ENCODE assay signal across 8 cellular contexts in the genomic region with DNA sequence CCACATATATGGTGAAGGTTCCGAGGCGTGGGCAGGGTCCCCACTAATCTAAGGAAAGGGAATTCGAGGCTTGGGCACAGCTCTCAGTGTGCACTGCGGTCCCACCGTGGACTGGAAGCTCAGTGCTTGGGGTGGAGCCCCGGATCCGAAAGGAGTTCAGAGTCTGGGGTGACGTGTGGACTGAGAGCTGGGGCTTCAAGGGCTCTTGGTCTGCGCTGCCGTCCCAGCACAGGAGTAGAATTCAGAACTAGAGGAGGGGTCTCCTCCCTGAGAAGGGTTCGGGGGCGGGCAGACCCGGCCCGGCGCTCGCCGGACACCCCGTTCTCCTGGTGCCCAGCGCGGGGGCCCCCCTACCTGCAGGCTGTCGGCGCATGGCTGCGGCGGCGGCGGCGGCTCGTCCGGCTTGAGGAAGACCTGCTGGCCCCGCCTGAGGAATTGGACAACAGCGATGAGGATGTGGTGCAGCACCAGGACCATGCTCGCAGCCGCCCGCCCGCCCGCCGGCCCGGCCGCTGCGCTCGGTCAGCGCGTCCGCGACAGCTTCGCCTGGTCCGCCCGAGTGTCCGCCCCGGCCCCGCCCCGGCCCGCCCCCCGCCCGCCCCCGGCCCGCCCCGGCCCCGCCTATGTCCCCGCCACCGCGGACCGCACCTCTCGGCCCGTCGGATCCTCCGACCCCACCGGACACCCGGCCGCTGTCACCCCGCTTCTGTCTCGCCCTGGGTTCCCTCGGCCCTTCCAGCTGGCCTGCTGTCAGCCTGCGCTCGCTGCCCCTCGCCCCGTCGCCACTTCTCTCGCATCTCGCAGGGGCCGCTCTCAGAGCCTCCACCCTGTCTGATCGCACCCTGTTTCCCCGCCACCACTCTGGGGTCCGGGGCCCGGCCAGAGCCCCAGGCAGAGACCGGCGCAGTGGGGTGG. TPM values are rescaled to one million over a fixed set of nuclear protein-coding genes. Genes with fewer than 3 reads are reported as not detected.
A peak's percentile ranks its signal among the peaks of the same experiment; 100 is the strongest.
DNase-seq lines count a peak whose midpoint lies in the region; ATAC-seq and TF ChIP-seq lines count a peak whose summit lies in the region.

No MANE protein-coding gene starts in this region.

- peaks cover 23% of the 10 kb centered on the region for H3K27me3 ChIP-seq in OCI-LY3 (ENCODE audit: low read depth, low read length)

- H3K27ac Mint-ChIP-seq in stimulated activated naive CD8-positive, alpha-beta T cell treated with anti-CD3 and anti-CD28 coated beads, Interleukin-15, amount 100 ng/mL, for 72 hours = no peak overlapping the region

- peak overlapping the region; percentile 76 for H3K4me3 ChIP-seq in OCI-LY3 (ENCODE audit: low read length)
- peak overlapping the region; percentile 42 to 57 for H3K4me3 ChIP-seq in cardiac fibroblast (replicated peaks in 1 of 2; ENCODE audit: low read depth in 2 of 2, low read length in 2 of 2)

- H3K4me2 ChIP-seq in OCI-LY3 (ENCODE audit: low read length) = peak overlapping the region; percentile 68

- H3K4me1 ChIP-seq in OCI-LY3 (ENCODE audit: low read length) = peaks cover 6% of the 10 kb centered on the region

- peaks cover 6% of the 10 kb centered on the region for H3K27me3 Mint-ChIP-seq in stimulated activated naive CD8-positive, alpha-beta T cell treated with anti-CD3 and anti-CD28 coated beads, Interleukin-15, amount 100 ng/mL, for 72 hours

- ATAC-seq in stimulated activated naive CD8-positive, alpha-beta T cell treated with anti-CD3 and anti-CD28 coated beads, Interleukin-15, amount 100 ng/mL, for 72 hours = peak; percentile 69
- no peak for ATAC-seq in GM21423 (IDR thresholded peaks at IDR 0.05; ENCODE audit: unreplicated experiment)

- no peaks in the 10 kb centered on the region for H3K9me3 Mint-ChIP-seq in stimulated activated naive CD8-positive, alpha-beta T cell treated with anti-CD3 and anti-CD28 coated beads, Interleukin-15, amount 100 ng/mL, for 72 hours

- H3K79me2 ChIP-seq in OCI-LY3 (ENCODE audit: low read length) = no peaks in the 10 kb centered on the region

- H3K4me1 Mint-ChIP-seq in stimulated activated naive CD8-positive, alpha-beta T cell treated with anti-CD3 and anti-CD28 coated beads, Interleukin-15, amount 100 ng/mL, for 72 hours = peaks cover 4% of the 10 kb centered on the region

- TF ChIP-seq CTCF in OCI-LY3 (IDR thresholded peaks at IDR 0.05; ENCODE audit: low read depth, low read length) = no peak
- no peak for TF ChIP-seq CTCF in cardiac fibroblast (IDR thresholded peaks at IDR 0.05; ENCODE audit: low read depth, low read length)

- H4K20me1 ChIP-seq in OCI-LY3 (ENCODE audit: insufficient read depth, low read length) = no peaks in the 10 kb centered on the region

- H3K4me3 Mint-ChIP-seq in stimulated activated naive CD8-positive, alpha-beta T cell treated with anti-CD3 and anti-CD28 coated beads, Interleukin-15, amount 100 ng/mL, for 72 hours = peak overlapping the region; percentile 76 to 79

- no peaks in the 10 kb centered on the region for H3K9me3 ChIP-seq in OCI-LY3 (ENCODE audit: insufficient read depth, low read length)

- no peak overlapping the region for H2AFZ ChIP-seq in OCI-LY3 (ENCODE audit: low read depth, low read length)

- H3K27ac ChIP-seq in OCI-LY3 (ENCODE audit: low read length) = no peak overlapping the region

- DNase-seq in NCI-H2196 (lab: John Stamatoyannopoulos, UW; ENCODE audit: unreplicated experiment) = peak; percentile 13
- DNase-seq in NCI-H2196 treated with DMSO at 0.1 percent for 48 hours (lab: John Stamatoyannopoulos, UW; ENCODE audit: unreplicated experiment) = no peak
- DNase-seq in cardiac fibroblast (ENCODE audit: low read depth in 2 of 2) = peak in 1 of 2 donors; percentile 12
- peak; percentile 48 for DNase-seq in left kidney (ENCODE audit: low read depth, low spot score)
- peak; percentile 10 to 32 for DNase-seq in stimulated activated naive CD8-positive, alpha-beta T cell treated with anti-CD3 and anti-CD28 coated beads, Interleukin-15, amount 100 ng/mL, for 72 hours
- no peak for DNase-seq in mesenteric fat pad (ENCODE audit: low spot score)

- H3K36me3 ChIP-seq in OCI-LY3 (replicated peaks; ENCODE audit: low read depth, low read length) = no peaks in the 10 kb centered on the region

- peak overlapping the region; percentile 28; the same call in 1 of the 2 replicates for H3K9ac ChIP-seq in OCI-LY3 (ENCODE audit: low read length)

RNA-seq across cellular contexts. Expression of a gene that starts 32.1 kb away (rescaled TPM):
- total RNA-seq in mesenteric fat pad = 125 TPM

Comparison
In these comparisons a context has a peak if more than half of its experiments do, and no peak if none do; other contexts are left out.
1. DNase-seq: peak in NCI-H2196 (single experiment), left kidney (single experiment) and stimulated activated naive CD8-positive, alpha-beta T cell treated with anti-CD3 and anti-CD28 coated beads, Interleukin-15, amount 100 ng/mL, for 72 hours (2 of 2); none in NCI-H2196 treated with DMSO at 0.1 percent for 48 hours (single experiment) and mesenteric fat pad (single experiment).